In genomic region chr12:25286837-25287236, GRCh38 we compare ENCODE assay signal across 21 cellular contexts. TPM values are rescaled to one million over a fixed set of nuclear protein-coding genes. Genes with fewer than 3 reads are reported as not detected.
DNase-seq lines count a peak whose midpoint lies in the region; ATAC-seq, FAIRE-seq and TF ChIP-seq lines count a peak whose summit lies in the region.
"Had no signal": no experiment of that assay in that cellular context is flagged by ENCODE, and none has a peak within 500 bp of the region (broad histone marks: within the 10 kb centered on the region; RNA-seq: fewer than 3 reads in every experiment).

No MANE protein-coding gene starts in this region.

- no peak for FAIRE-seq in RCC 7860 (lab: Jason Lieb, UNC)
- FAIRE-seq: A549, D721Med, GM12878, GM18507 had no signal

- TF ChIP-seq CTCF in foreskin keratinocyte (conservative IDR thresholded peaks at IDR 0.05) (no peak), natural killer cell (IDR thresholded peaks at IDR 0.05) (no peak), omental fat pad (IDR thresholded peaks at IDR 0.05) (no peak)

- ATAC-seq in foreskin keratinocyte (peak; percentile 58), natural killer cell (no peak), omental fat pad (ENCODE audit: low FRiP score) (no peak)
- ATAC-seq: A549, GM12878 had no signal

- H3K27ac ChIP-seq in foreskin keratinocyte = no peak overlapping the region
- H3K27ac ChIP-seq: A549; BLaER1 treated with 17β-estradiol and CSF1 and Interleukin-3, amounts not matched to agents 10 nM and 100 nM; PC-9 had no signal

- peaks cover 8% of the 10 kb centered on the region for H3K27me3 Mint-ChIP-seq in activated CD4-positive, alpha-beta T cell treated with anti-CD3 and anti-CD28 coated beads, Interleukin-2, amount 10 ng/mL, durations not matched to agents 24 days and 14 days
- no peaks in the 10 kb centered on the region for H3K27me3 Mint-ChIP-seq in natural killer cell (ENCODE audit: low read depth in 2 of 2)

- peaks cover 12% of the 10 kb centered on the region for H3K9me3 Mint-ChIP-seq in activated CD4-positive, alpha-beta T cell treated with anti-CD3 and anti-CD28 coated beads, Interleukin-2, amount 10 ng/mL, durations not matched to agents 24 days and 14 days
- H3K9me3 Mint-ChIP-seq in natural killer cell = peaks cover 2 to 3% of the 10 kb centered on the region in 2 donors

- no peaks in the 10 kb centered on the region for H3K36me3 Mint-ChIP-seq in activated CD4-positive, alpha-beta T cell treated with anti-CD3 and anti-CD28 coated beads, Interleukin-2, amount 10 ng/mL, durations not matched to agents 24 days and 14 days (ENCODE audit: low read depth)
- H3K36me3 Mint-ChIP-seq in natural killer cell = no peaks in the 10 kb centered on the region

- H3K4me1 ChIP-seq in foreskin keratinocyte = no peaks in the 10 kb centered on the region
- H3K4me1 ChIP-seq: A549 had no signal

- intact Hi-C loops in activated CD4-positive, alpha-beta T cell treated with anti-CD3 and anti-CD28 coated beads, Interleukin-2, amount 10 ng/mL, durations not matched to agents 24 days and 14 days (cut with micrococcal nuclease) = no loop called here
- intact Hi-C loops in natural killer cell (cut with micrococcal nuclease) = no loop called here

- H3K27me3 ChIP-seq in foreskin keratinocyte = no peaks in the 10 kb centered on the region
- H3K27me3 ChIP-seq: BLaER1 treated with 17β-estradiol and CSF1 and Interleukin-3, amounts not matched to agents 10 nM and 100 nM; MG63 had no signal

- H3K4me1 Mint-ChIP-seq in activated CD4-positive, alpha-beta T cell treated with anti-CD3 and anti-CD28 coated beads, Interleukin-2, amount 10 ng/mL, durations not matched to agents 24 days and 14 days = peaks cover 4% of the 10 kb centered on the region
- peaks cover 16 to 18% of the 10 kb centered on the region in 2 donors for H3K4me1 Mint-ChIP-seq in natural killer cell

- no peak overlapping the region for H3K27ac Mint-ChIP-seq in activated CD4-positive, alpha-beta T cell treated with anti-CD3 and anti-CD28 coated beads, Interleukin-2, amount 10 ng/mL, durations not matched to agents 24 days and 14 days
- H3K27ac Mint-ChIP-seq in natural killer cell = no peak overlapping the region

- H3K4me3 Mint-ChIP-seq in activated CD4-positive, alpha-beta T cell treated with anti-CD3 and anti-CD28 coated beads, Interleukin-2, amount 10 ng/mL, durations not matched to agents 24 days and 14 days = no peak overlapping the region
- H3K4me3 Mint-ChIP-seq in natural killer cell = no peak overlapping the region
- H3K4me3 Mint-ChIP-seq: CD8-positive, alpha-beta memory T cell had no signal

- DNase-seq in activated CD4-positive, alpha-beta T cell treated with anti-CD3 and anti-CD28 coated beads, Interleukin-2, amount 10 ng/mL, durations not matched to agents 24 days and 14 days = peak; percentile 24
- no peak for DNase-seq in activated CD4-positive, alpha-beta T cell treated with anti-CD3 and anti-CD28 coated beads, Interleukin-2, amount 50 U/mL, for 48 hours
- DNase-seq in RCC 7860 (ENCODE audit: low spot score) (peak; percentile 25), foreskin keratinocyte (peak; percentile 54 to 84), NCI-H526 (lab: John Stamatoyannopoulos, UW) (no peak), natural killer cell (no peak), omental fat pad (ENCODE audit: low spot score) (no peak)
- DNase-seq: CD8-positive, alpha-beta memory T cell; GDM1; KBM-7; MG63; NCI-H1092; NCI-H2107; NCI-H446; NCI-H748 treated with DMSO at 0.1 percent for 48 hours; PC-9 had no signal

RNA-seq across cellular contexts. Expression of gene KRAS, which starts 36.1 kb away (rescaled TPM):
- total RNA-seq in activated CD4-positive, alpha-beta T cell treated with anti-CD3 and anti-CD28 coated beads, Interleukin-2, amount 10 ng/mL, durations not matched to agents 24 days and 14 days = 26.4 and 27.4 TPM in 2 replicates
- total RNA-seq in foreskin keratinocyte (23.4 and 26.0 TPM in 2 replicates), natural killer cell (10 to 100 TPM; 33.3 to 39.6 (median 35.7) TPM), omental fat pad (10 to 100 TPM; 10.7 to 22.1 (median 16.3) TPM)
- polyA plus RNA-seq in foreskin keratinocyte = 7.0 and 7.6 TPM in 2 replicates

Comparison
In these comparisons a context has a peak if more than half of its experiments do, and no peak if none do; other contexts are left out.
1. DNase-seq: peak in activated CD4-positive, alpha-beta T cell treated with anti-CD3 and anti-CD28 coated beads, Interleukin-2, amount 10 ng/mL, durations not matched to agents 24 days and 14 days (single experiment), RCC 7860 (single experiment) and foreskin keratinocyte (2 of 2); none in activated CD4-positive, alpha-beta T cell treated with anti-CD3 and anti-CD28 coated beads, Interleukin-2, amount 50 U/mL, for 48 hours (0 of 2), NCI-H526 (0 of 2), natural killer cell (single experiment) and omental fat pad (single experiment).